ENCODE assay signal across 1 cellular context in genomic region chr19:47483800-47484690, GRCh38.
A peak's percentile ranks its signal among the peaks of the same experiment; 100 is the strongest.
TF ChIP-seq lines count a peak whose summit lies in the region.

Gene KPTN, minus strand, starts transcription at chr19:47484219. Its CDS starts 59 bp downstream, at chr19:47484160.

TF ChIP-seq in HepG2, 621 proteins besides CTCF, POLR2A, EP300 and RAD21 (continued from another document and continues in another):
- TF ChIP-seq FUBP1 (CRISPR knock-in tag; IDR thresholded peaks at IDR 0.05; ENCODE audit: borderline replicate concordance) (no peak), ZNF12 (CRISPR knock-in tag; IDR thresholded peaks at IDR 0.05) (no peak), ZNF800 (CRISPR knock-in tag; IDR thresholded peaks at IDR 0.05) (no peak), HMGXB4 (CRISPR knock-in tag; IDR thresholded peaks at IDR 0.05; ENCODE audit: borderline replicate concordance in 1 of 2, low read depth in 1 of 2) (peak; percentile 90 to 91; a peak in 3 of 4 replicates), AFF4 (CRISPR knock-in tag; IDR thresholded peaks at IDR 0.05) (no peak), ZNF7 (CRISPR knock-in tag; IDR thresholded peaks at IDR 0.05) (no peak), ISL2 (CRISPR knock-in tag; IDR thresholded peaks at IDR 0.05) (peak; percentile 56; the same call in 1 of the 2 replicates), SETDB1 (CRISPR knock-in tag; IDR thresholded peaks at IDR 0.05; ENCODE audit: borderline replicate concordance) (no peak), TBX3 (IDR thresholded peaks at IDR 0.05; ENCODE audit: borderline replicate concordance) (no peak), MED13 (CRISPR knock-in tag; IDR thresholded peaks at IDR 0.05) (no peak), ZNF275 (CRISPR knock-in tag; IDR thresholded peaks at IDR 0.05; ENCODE audit: borderline replicate concordance) (peak; percentile 73; the same call in 1 of the 2 replicates), HINFP (CRISPR knock-in tag; IDR thresholded peaks at IDR 0.05; ENCODE audit: low read depth) (no peak), ZNF547 (CRISPR knock-in tag; IDR thresholded peaks at IDR 0.05) (peak; percentile 69; the same call in 1 of the 2 replicates), SMC3 (IDR thresholded peaks at IDR 0.05; ENCODE audit: low read length) (peak; percentile 29; the same call in 1 of the 2 replicates), ZFAT (CRISPR knock-in tag; conservative IDR thresholded peaks at IDR 0.05) (no peak), RBFOX2 (IDR thresholded peaks at IDR 0.05; ENCODE audit: low read depth, low read length) (peak; percentile 83), U2AF1 (optimal IDR thresholded peaks at IDR 0.05; ENCODE audit: low read depth, low read length) (peak; percentile 70), ZNF574 (CRISPR knock-in tag; IDR thresholded peaks at IDR 0.05) (peak; percentile 87), ZNF33B (CRISPR knock-in tag; IDR thresholded peaks at IDR 0.05) (peak; percentile 29; the same call in 1 of the 2 replicates), ZNF598 (CRISPR knock-in tag; IDR thresholded peaks at IDR 0.05; ENCODE audit: borderline replicate concordance) (peak; percentile 44; the same call in 1 of the 2 replicates), ZNF556 (CRISPR knock-in tag; IDR thresholded peaks at IDR 0.05; ENCODE audit: borderline replicate concordance) (peak; percentile 39; the same call in 1 of the 2 replicates), SIN3B (IDR thresholded peaks at IDR 0.05; ENCODE audit: low read length) (no peak; the same call in 1 of the 2 replicates), SMYD3 (CRISPR knock-in tag; IDR thresholded peaks at IDR 0.05) (no peak), USF2 (IDR thresholded peaks at IDR 0.05; ENCODE audit: low read depth, low read length) (no peak), USF2 (CRISPR knock-in tag; IDR thresholded peaks at IDR 0.05; ENCODE audit: borderline replicate concordance) (no peak), ZBTB37 (CRISPR knock-in tag; IDR thresholded peaks at IDR 0.05) (no peak), HNF1A (IDR thresholded peaks at IDR 0.05; ENCODE audit: low read depth) (no peak), HNF1A (CRISPR knock-in tag; IDR thresholded peaks at IDR 0.05; ENCODE audit: borderline replicate concordance) (0 out of 2 replicates have a peak, but pooled peaks have one; percentile 26), STAG1 (CRISPR knock-in tag; IDR thresholded peaks at IDR 0.05) (peak; percentile 59)
